In genomic region chr13:107205318-107206112, GRCh38 we compare ENCODE assay signal across 7 cellular contexts.
A peak's percentile ranks its signal among the peaks of the same experiment; 100 is the strongest.
DNase-seq lines count a peak whose midpoint lies in the region; ATAC-seq, FAIRE-seq and TF ChIP-seq lines count a peak whose summit lies in the region.

No MANE protein-coding gene starts in this region.

- H3K27ac ChIP-seq in SU-DHL-6 (ENCODE audit: low read depth, low read length) (no peak overlapping the region), right cardiac atrium (ENCODE audit: low read length) (peak overlapping the region; percentile 12), small intestine (ENCODE audit: low read depth in 1 of 2, low read length in 1 of 2) (no peak overlapping the region)

- intact Hi-C loops in right cardiac atrium (cut with DNase I): loop anchor here in 2 of 4 donors (5.0 to 10.0 kb wide), 2 partner anchors 662 to 949 kb away; a partner anchor contains a TSS

- 26% methylated on average over 16 of the region's 16 CpGs for WGBS in right cardiac atrium
- 30 to 33% (median 33%) methylated on average over 16 of the region's 16 CpGs for WGBS in small intestine, 3 donors

- H3K36me3 ChIP-seq in HAP-1 (replicated peaks) (no peaks in the 10 kb centered on the region), SU-DHL-6 (ENCODE audit: low read length) (no peaks in the 10 kb centered on the region), small intestine (ENCODE audit: control insufficient read depth in 2 of 2, insufficient read depth in 2 of 2, low read length in 2 of 2) (no peaks in the 10 kb centered on the region)

- H3K9me3 ChIP-seq in HAP-1 (no peaks in the 10 kb centered on the region), SU-DHL-6 (ENCODE audit: insufficient read depth, low read length) (no peaks in the 10 kb centered on the region), right cardiac atrium (ENCODE audit: control insufficient read depth, low read length) (no peaks in the 10 kb centered on the region), small intestine (ENCODE audit: control insufficient read depth, low read depth) (no peaks in the 10 kb centered on the region)

- in situ Hi-C loops in HAP-1 (cut with MboI; ENCODE audit: low sequenced_read_pairs): loop anchor here (25.0 kb wide), 2 partner anchors 457 to 957 kb away; no protein-coding TSS in a partner anchor

- H3K4me1 ChIP-seq in HAP-1 (no peaks in the 10 kb centered on the region), right cardiac atrium (ENCODE audit: control insufficient read depth, insufficient read depth, low read length) (peaks cover 3% of the 10 kb centered on the region), small intestine (ENCODE audit: control insufficient read depth in 2 of 2, insufficient read depth in 1 of 2, low read depth in 1 of 2, low read length in 1 of 2) (peaks cover 0 to 3% of the 10 kb centered on the region in 2 donors)

- H3K9ac ChIP-seq in SU-DHL-6 (ENCODE audit: low read length): no peak overlapping the region

- H3K9me2 ChIP-seq in SU-DHL-6 (replicated peaks; ENCODE audit: insufficient read depth, low read length): no peaks in the 10 kb centered on the region

- H3K4me3 ChIP-seq in GM12875 (ENCODE audit: low read depth, low read length) (no peak overlapping the region), HAP-1 (no peak overlapping the region), SU-DHL-6 (ENCODE audit: insufficient read depth, low read length, poor library complexity, severe bottlenecking) (no peak overlapping the region), right cardiac atrium (ENCODE audit: low read length) (no peak overlapping the region), small intestine (ENCODE audit: low read depth in 1 of 2, low read length in 2 of 2) (no peak overlapping the region)

- no peaks in the 10 kb centered on the region for H3F3A ChIP-seq in SU-DHL-6 (ENCODE audit: insufficient read depth)

- no peaks in the 10 kb centered on the region for H3K79me2 ChIP-seq in SU-DHL-6 (ENCODE audit: insufficient read depth, low read length)

- no peak overlapping the region for H3K4me2 ChIP-seq in SU-DHL-6 (ENCODE audit: low read depth, low read length, poor library complexity, severe bottlenecking)

- no peaks in the 10 kb centered on the region for H4K20me1 ChIP-seq in SU-DHL-6 (ENCODE audit: low read depth, low read length)

- H2AFZ ChIP-seq in SU-DHL-6 (ENCODE audit: low read depth, low read length, severe bottlenecking): no peak overlapping the region

- ATAC-seq in right cardiac atrium: peak; percentile 59 to 77

- TF ChIP-seq CTCF in GM12875 (IDR thresholded peaks at IDR 0.05; ENCODE audit: borderline replicate concordance, insufficient read depth, low read depth, low read length) (peak; percentile 94), SU-DHL-6 (IDR thresholded peaks at IDR 0.05; ENCODE audit: insufficient read depth, low read length, poor library complexity, severe bottlenecking) (peak; percentile 97)

- DNase-seq in HAP-1 (ENCODE audit: low spot score in 2 of 2): peak; percentile 29 to 68
- DNase-seq in LoVo (ENCODE audit: low spot score): peak; percentile 61
- DNase-seq in amniotic stem cell (lab: John Stamatoyannopoulos, UW): peak; percentile 16
- peak; percentile 48 to 79 (median 73) for DNase-seq in right cardiac atrium
- DNase-seq in small intestine: peak; percentile 54

- no peak for FAIRE-seq in small intestine (lab: Jason Lieb, UNC)

- H3K27me3 ChIP-seq in HAP-1 (ENCODE audit: low read depth): peaks cover 10% of the 10 kb centered on the region; the same call in 1 of the 2 replicates
- no peaks in the 10 kb centered on the region for H3K27me3 ChIP-seq in SU-DHL-6 (ENCODE audit: low read length)
- H3K27me3 ChIP-seq in right cardiac atrium (ENCODE audit: control insufficient read depth, insufficient read depth): no peaks in the 10 kb centered on the region
- H3K27me3 ChIP-seq in small intestine (ENCODE audit: control insufficient read depth in 2 of 2, insufficient read depth in 2 of 2, low read length in 2 of 2): no peaks in the 10 kb centered on the region

Comparison
In these comparisons a context has a peak if more than half of its experiments do, and no peak if none do; other contexts are left out.
1. DNase-seq: peak in every context shown above with its lines; median percentile 73 in right cardiac atrium; 61 in LoVo; 54 in small intestine; 48 in HAP-1; 16 in amniotic stem cell.